ENCODE assay signal across 8 cellular contexts in genomic region chr5:178627259-178627598, GRCh38. TPM values are rescaled to one million over a fixed set of nuclear protein-coding genes. Genes with fewer than 3 reads are reported as not detected.
DNase-seq lines count a peak whose midpoint lies in the region; ATAC-seq, FAIRE-seq and TF ChIP-seq lines count a peak whose summit lies in the region.

No MANE protein-coding gene starts in this region.

- peaks cover 4 to 6% of the 10 kb centered on the region in 2 donors for H3K36me3 ChIP-seq in kidney (ENCODE audit: control insufficient read depth in 1 of 2, insufficient read depth in 2 of 2, low read length in 2 of 2)
- H3K36me3 ChIP-seq in thoracic aorta: peaks cover 5% of the 10 kb centered on the region

- H3K9me3 ChIP-seq in kidney (ENCODE audit: control insufficient read depth in 1 of 2, low read length in 2 of 2): no peaks in the 10 kb centered on the region
- H3K9me3 ChIP-seq in thoracic aorta: no peaks in the 10 kb centered on the region

- H3K9me3 Mint-ChIP-seq in activated CD8-positive, alpha-beta memory T cell treated with anti-CD3 and anti-CD28 coated beads, Interleukin-2, amount 10 ng/mL, durations not matched to agents 7 days and 5 days (ENCODE audit: low read depth): no peaks in the 10 kb centered on the region
- no peaks in the 10 kb centered on the region for H3K9me3 Mint-ChIP-seq in activated T-helper 17 cell treated with anti-CD3 and anti-CD28 coated beads, Interleukin-2, amount 50 U/mL, for 72 hours

- no peak overlapping the region for H3K27ac ChIP-seq in kidney (ENCODE audit: low read depth in 2 of 2, low read length in 2 of 2)
- peak overlapping the region in 1 of 2 donors; percentile 56 for H3K27ac ChIP-seq in thoracic aorta

- CTCF ChIA-PET in activated CD8-positive, alpha-beta memory T cell treated with anti-CD3 and anti-CD28 coated beads, Interleukin-2, amount 10 ng/mL, durations not matched to agents 7 days and 5 days (lab: Charles Lee): interaction anchor here (1.2 kb wide), 1 partner anchor 15 kb away, joined by 3 read pairs; no protein-coding TSS in a partner anchor

- H3K27ac Mint-ChIP-seq in activated CD8-positive, alpha-beta memory T cell treated with anti-CD3 and anti-CD28 coated beads, Interleukin-2, amount 10 ng/mL, durations not matched to agents 7 days and 5 days: peak overlapping the region; percentile 54
- peak overlapping the region; percentile 99 for H3K27ac Mint-ChIP-seq in activated T-helper 17 cell treated with anti-CD3 and anti-CD28 coated beads, Interleukin-2, amount 50 U/mL, for 72 hours

- no peak for DNase-seq in activated CD8-positive, alpha-beta memory T cell treated with anti-CD3 and anti-CD28 coated beads, Interleukin-2, amount 10 ng/mL, durations not matched to agents 7 days and 5 days
- no peak for DNase-seq in activated CD8-positive, alpha-beta memory T cell treated with anti-CD3 and anti-CD28 coated beads, Interleukin-2, amount 50 U/mL, for 4 hours
- DNase-seq in kidney (no peak), thoracic aorta (ENCODE audit: low spot score) (no peak), dermis blood vessel endothelial cell (no peak)

- H3K4me1 ChIP-seq in kidney (ENCODE audit: control insufficient read depth in 1 of 2, insufficient read depth in 1 of 2, low read depth in 1 of 2, low read length in 2 of 2): peaks cover 13 to 15% of the 10 kb centered on the region in 2 donors
- peaks cover 25 to 30% of the 10 kb centered on the region in 2 donors for H3K4me1 ChIP-seq in thoracic aorta (ENCODE audit: control insufficient read depth in 1 of 2, low read depth in 2 of 2)

- intact Hi-C loops in kidney (cut with DNase I): no loop called here

- TF ChIP-seq CTCF in kidney (IDR thresholded peaks at IDR 0.05; ENCODE audit: borderline replicate concordance, extremely low read depth, insufficient read depth) (no peak), thoracic aorta (IDR thresholded peaks at IDR 0.05) (no peak)

- no peak for ATAC-seq in activated CD8-positive, alpha-beta memory T cell treated with anti-CD3 and anti-CD28 coated beads, Interleukin-2, amount 10 ng/mL, durations not matched to agents 7 days and 5 days
- ATAC-seq in activated T-helper 17 cell treated with anti-CD3 and anti-CD28 coated beads, Interleukin-2, amount 50 U/mL, for 72 hours (replicated peaks): no peak
- ATAC-seq in thoracic aorta (ENCODE audit: insufficient number of reproducible peaks, low FRiP score, low read depth): no peak
- no peak for ATAC-seq in HG03196 (IDR thresholded peaks at IDR 0.05; ENCODE audit: unreplicated experiment)
- ATAC-seq in HG03097 (IDR thresholded peaks at IDR 0.05; ENCODE audit: low FRiP score, unreplicated experiment): no peak

- H3K4me3 Mint-ChIP-seq in activated CD8-positive, alpha-beta memory T cell treated with anti-CD3 and anti-CD28 coated beads, Interleukin-2, amount 10 ng/mL, durations not matched to agents 7 days and 5 days: peak overlapping the region; percentile 88
- H3K4me3 Mint-ChIP-seq in activated T-helper 17 cell treated with anti-CD3 and anti-CD28 coated beads, Interleukin-2, amount 50 U/mL, for 72 hours: peak overlapping the region; percentile 95

- H3K4me3 ChIP-seq in kidney (ENCODE audit: low read length in 2 of 2) (peak overlapping the region; percentile 49 to 68), thoracic aorta (peak overlapping the region; percentile 95)

- H3K27me3 ChIP-seq in thoracic aorta (replicated peaks; ENCODE audit: insufficient read depth): no peaks in the 10 kb centered on the region

- peaks cover 12% of the 10 kb centered on the region for H3K36me3 Mint-ChIP-seq in activated CD8-positive, alpha-beta memory T cell treated with anti-CD3 and anti-CD28 coated beads, Interleukin-2, amount 10 ng/mL, durations not matched to agents 7 days and 5 days
- peaks cover 39% of the 10 kb centered on the region for H3K36me3 Mint-ChIP-seq in activated T-helper 17 cell treated with anti-CD3 and anti-CD28 coated beads, Interleukin-2, amount 50 U/mL, for 72 hours (ENCODE audit: low read depth)

- peaks cover 4% of the 10 kb centered on the region for H3K27me3 Mint-ChIP-seq in activated CD8-positive, alpha-beta memory T cell treated with anti-CD3 and anti-CD28 coated beads, Interleukin-2, amount 10 ng/mL, durations not matched to agents 7 days and 5 days
- H3K27me3 Mint-ChIP-seq in activated T-helper 17 cell treated with anti-CD3 and anti-CD28 coated beads, Interleukin-2, amount 50 U/mL, for 72 hours: no peaks in the 10 kb centered on the region

- H3K4me1 Mint-ChIP-seq in activated CD8-positive, alpha-beta memory T cell treated with anti-CD3 and anti-CD28 coated beads, Interleukin-2, amount 10 ng/mL, durations not matched to agents 7 days and 5 days: peaks cover 27% of the 10 kb centered on the region
- peaks cover 9% of the 10 kb centered on the region for H3K4me1 Mint-ChIP-seq in activated T-helper 17 cell treated with anti-CD3 and anti-CD28 coated beads, Interleukin-2, amount 50 U/mL, for 72 hours

- FAIRE-seq in kidney (lab: Jason Lieb, UNC): no peak

- H3K9ac ChIP-seq in kidney (ENCODE audit: low read length in 2 of 2): peak overlapping the region in 1 of 2 donors; percentile 53

RNA-seq across cellular contexts. Expression of gene CLK4, which starts 0.4 kb away (rescaled TPM):
- 10 to 100 TPM; 25.2 to 29.4 TPM for total RNA-seq in activated CD8-positive, alpha-beta memory T cell treated with anti-CD3 and anti-CD28 coated beads, Interleukin-2, amount 10 ng/mL, durations not matched to agents 7 days and 5 days
- total RNA-seq in activated T-helper 17 cell treated with anti-CD3 and anti-CD28 coated beads, Interleukin-2, amount 50 U/mL, for 72 hours: 10 to 100 TPM; 18.4 to 37.9 TPM
- total RNA-seq in kidney (37.8 TPM), thoracic aorta (10 to 100 TPM; 22.1 to 67.2 TPM), dermis blood vessel endothelial cell (18.2 and 26.7 TPM in 2 replicates)
- 15.4 TPM for polyA plus RNA-seq in kidney (ENCODE audit: insufficient read depth, low read depth, low replicate concordance)

RNA-seq across cellular contexts. Expression of gene COL23A1, which starts 37.0 kb away (rescaled TPM):
- under 1 TPM; 0.18 to 0.19 TPM for total RNA-seq in activated CD8-positive, alpha-beta memory T cell treated with anti-CD3 and anti-CD28 coated beads, Interleukin-2, amount 10 ng/mL, durations not matched to agents 7 days and 5 days
- total RNA-seq in activated T-helper 17 cell treated with anti-CD3 and anti-CD28 coated beads, Interleukin-2, amount 50 U/mL, for 72 hours: under 1 TPM; 0.16 to 0.24 TPM
- 8.7 TPM for total RNA-seq in kidney
- polyA plus RNA-seq in kidney (ENCODE audit: insufficient read depth, low read depth, low replicate concordance): 4.1 TPM
- total RNA-seq in thoracic aorta: 1 to 10 TPM; 1.5 to 2.5 TPM
- total RNA-seq in dermis blood vessel endothelial cell: 0.09 and 0.17 TPM in 2 replicates
